ENCODE assay signal across 20 cellular contexts in the genomic region with DNA sequence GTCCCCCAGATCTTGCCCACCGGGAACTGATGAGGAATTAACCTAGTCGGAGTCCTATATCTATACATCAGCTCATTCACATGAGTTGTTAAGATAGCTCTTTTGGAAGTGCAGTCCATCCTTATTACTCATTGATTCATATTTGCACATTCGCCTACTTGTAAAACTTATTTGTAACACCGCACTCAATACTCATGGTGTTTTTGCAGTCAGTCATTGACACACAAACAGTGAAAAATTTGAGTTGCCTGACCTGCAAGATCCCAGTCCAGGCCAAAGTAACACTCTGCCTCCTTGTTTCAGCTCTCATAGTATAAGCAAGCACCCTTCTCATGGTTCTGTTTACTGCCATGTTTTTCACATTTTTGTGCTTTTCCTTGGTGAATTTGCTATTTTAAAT.
"Had no signal": no experiment of that assay in that cellular context is flagged by ENCODE, and none has a peak within 500 bp of the region (broad histone marks: within the 10 kb centered on the region; RNA-seq: fewer than 3 reads in every experiment).

No MANE protein-coding gene starts in this region.

- H3K4me3 ChIP-seq: esophagus muscularis mucosa, gastroesophageal sphincter, ovary, tibial artery, upper lobe of left lung, uterus had no signal

- H3K27me3 Mint-ChIP-seq: naive thymus-derived CD8-positive, alpha-beta T cell; stimulated activated memory B cell treated with anti-CD40 and anti-IgM and Interleukin-4, amounts not matched to agents 10 μg/mL and 1 μg/mL and 100 μg/mL, for 72 hours; stimulated activated naive CD8-positive, alpha-beta T cell treated with anti-CD3 and anti-CD28 coated beads, Interleukin-15, Interleukin-2, amounts not matched to agents 100 ng/mL and 50 ng/mL, for 24 hours had no signal

- H3K36me3 Mint-ChIP-seq: naive thymus-derived CD8-positive, alpha-beta T cell had no signal

- H3K4me3 Mint-ChIP-seq: naive thymus-derived CD8-positive, alpha-beta T cell; neural crest cell; stimulated activated memory B cell treated with anti-CD40 and anti-IgM and Interleukin-4, amounts not matched to agents 10 μg/mL and 1 μg/mL and 100 μg/mL, for 72 hours; stimulated activated naive CD8-positive, alpha-beta T cell treated with anti-CD3 and anti-CD28 coated beads, Interleukin-15, Interleukin-2, amounts not matched to agents 100 ng/mL and 50 ng/mL, for 24 hours had no signal

- H3K27me3 ChIP-seq: esophagus muscularis mucosa, gastroesophageal sphincter, ovary, tibial artery, upper lobe of left lung, uterus had no signal

- H3K4me1 ChIP-seq: uterus had no signal

- H3K27ac Mint-ChIP-seq: naive thymus-derived CD8-positive, alpha-beta T cell; stimulated activated memory B cell treated with anti-CD40 and anti-IgM and Interleukin-4, amounts not matched to agents 10 μg/mL and 1 μg/mL and 100 μg/mL, for 72 hours; stimulated activated naive CD8-positive, alpha-beta T cell treated with anti-CD3 and anti-CD28 coated beads, Interleukin-15, Interleukin-2, amounts not matched to agents 100 ng/mL and 50 ng/mL, for 24 hours had no signal

- H3K4me1 Mint-ChIP-seq: neural crest cell had no signal

- H3K36me3 ChIP-seq: ovary, uterus had no signal

- DNase-seq: effector memory CD4-positive, alpha-beta T cell; glutamatergic neuron; islet precursor cell; mammary epithelial cell; naive thymus-derived CD8-positive, alpha-beta T cell; ovary; right cardiac atrium; small intestine; stimulated activated CD4-positive, alpha-beta T cell treated with anti-CD3 and anti-CD28 coated beads, Interleukin-4, amount 100 ng/mL, for 1 hour; stimulated activated CD8-positive, alpha-beta memory T cell treated with anti-CD3 and anti-CD28 coated beads, Interleukin-4, amount 100 ng/mL, for 48 hours; tibial artery; upper lobe of left lung; uterus had no signal

- ATAC-seq: gastroesophageal sphincter; left lobe of liver; naive thymus-derived CD8-positive, alpha-beta T cell; right cardiac atrium; stimulated activated memory B cell treated with anti-CD40 and anti-IgM and Interleukin-4, amounts not matched to agents 10 μg/mL and 1 μg/mL and 100 μg/mL, for 72 hours had no signal

- H3K9me3 Mint-ChIP-seq: neural crest cell; stimulated activated memory B cell treated with anti-CD40 and anti-IgM and Interleukin-4, amounts not matched to agents 10 μg/mL and 1 μg/mL and 100 μg/mL, for 72 hours; stimulated activated naive CD8-positive, alpha-beta T cell treated with anti-CD3 and anti-CD28 coated beads, Interleukin-15, Interleukin-2, amounts not matched to agents 100 ng/mL and 50 ng/mL, for 24 hours had no signal

- H3K27ac ChIP-seq: epithelial cell of prostate, esophagus muscularis mucosa, gastroesophageal sphincter, ovary, upper lobe of left lung, uterus had no signal

- H3K9me3 ChIP-seq: esophagus muscularis mucosa, gastroesophageal sphincter, ovary, tibial artery, upper lobe of left lung, uterus had no signal
